ENCODE assay signal across 30 cellular contexts in the genomic region with DNA sequence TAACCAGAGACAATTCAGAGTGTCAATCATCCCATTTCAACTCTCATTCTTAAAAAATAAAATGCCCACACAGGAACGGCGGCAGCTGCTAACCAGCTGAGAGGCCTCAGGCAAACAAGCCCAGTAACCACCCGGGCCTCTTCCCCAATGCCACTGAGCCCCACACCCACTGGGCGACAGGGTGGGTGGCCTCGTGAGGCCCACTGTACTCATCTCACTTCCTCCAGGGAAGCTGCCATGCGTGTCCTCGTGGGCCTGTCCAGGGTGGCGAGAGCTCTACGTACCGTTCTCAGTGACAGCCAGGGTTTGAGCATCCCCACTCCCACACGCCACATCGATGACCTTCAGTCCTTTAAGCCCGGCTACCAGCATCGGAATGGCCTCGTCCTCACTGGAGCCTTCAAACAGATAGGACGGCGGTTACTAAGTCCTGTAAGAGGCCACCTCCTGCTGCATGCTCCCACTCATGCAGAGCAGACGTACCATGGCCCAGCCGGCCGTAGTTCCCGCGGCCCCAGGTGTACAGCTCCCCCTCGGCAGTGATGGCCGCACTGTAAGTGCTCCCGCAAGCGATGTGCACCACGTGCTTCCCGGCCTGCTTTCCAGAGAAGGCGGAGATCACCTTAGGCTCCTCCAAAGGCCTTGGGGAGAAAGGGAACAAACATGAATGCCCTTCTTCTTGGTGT.
"Had no signal": no experiment of that assay in that cellular context is flagged by ENCODE, and none has a peak within 500 bp of the region (broad histone marks: within the 10 kb centered on the region; RNA-seq: fewer than 3 reads in every experiment).

No MANE protein-coding gene starts in this region.

- H3K4me3 ChIP-seq: ascending aorta, cardiac muscle cell, colonic mucosa, gastrocnemius medialis, hepatocyte, neural progenitor cell, uterus had no signal

- H3K79me2 ChIP-seq: hepatocyte had no signal

- H3K9me3 Mint-ChIP-seq: activated naive CD4-positive, alpha-beta T cell treated with anti-CD3 and anti-CD28 coated beads, Interleukin-2, amount 10 ng/mL, durations not matched to agents 7 days and 5 days; activated naive CD8-positive, alpha-beta T cell treated with anti-CD3 and anti-CD28 coated beads, Interleukin-2, amount 10 ng/mL, durations not matched to agents 7 days and 5 days; activated T-helper 1 cell treated with anti-CD3 and anti-CD28 coated beads, Interleukin-12 subunit alpha, Interleukin-12 subunit beta, Interleukin-2, Interleukin-4 antibody, amounts not matched to agents 30 ng/mL and 10 ng/mL and 1 ng/mL, durations not matched to agents 14 hours and 24 hours and 36 hours; brain; mesothelial cell of epicardium; natural killer cell; neural progenitor cell; stimulated activated naive CD8-positive, alpha-beta T cell treated with anti-CD3 and anti-CD28 coated beads, Interleukin-15, Interleukin-2, amounts not matched to agents 100 ng/mL and 50 ng/mL, for 24 hours; T-helper 2 cell treated with Interferon-gamma antibody and Interleukin-4, amounts not matched to agents 5 μg/mL and 100 μg/mL, for 36 hours; type B pancreatic cell had no signal

- H3K36me3 ChIP-seq: neural progenitor cell, uterus had no signal

- DNase-seq: activated CD4-positive, alpha-beta T cell treated with anti-CD3 and anti-CD28 coated beads for 48 hours; activated CD4-positive, alpha-beta T cell treated with anti-CD3 and anti-CD28 coated beads, Interleukin-2, amount 50 U/mL, for 48 hours; activated CD8-positive, alpha-beta memory T cell treated with anti-CD3 and anti-CD28 coated beads for 24 hours; activated gamma-delta T cell; activated naive CD4-positive, alpha-beta T cell treated with anti-CD3 and anti-CD28 coated beads, Interleukin-2, amount 10 ng/mL, durations not matched to agents 7 days and 5 days; activated naive CD8-positive, alpha-beta T cell treated with anti-CD3 and anti-CD28 coated beads, Interleukin-2, amount 10 ng/mL, durations not matched to agents 7 days and 5 days; activated T-cell treated with anti-CD3 and anti-CD28 coated beads, Interleukin-2, amount 50 U/mL, for 1 hour; cerebellar nuclear complex; colonic mucosa; effector CD8-positive, alpha-beta T cell; gastrocnemius medialis; left cardiac atrium; mammary epithelial cell; natural killer cell; right cardiac atrium; stimulated activated CD4-positive, alpha-beta T cell treated with anti-CD3 and anti-CD28 coated beads, Interleukin-2, amount 100 ng/mL, for 48 hours; T-helper 1 cell; uterus had no signal

- H3K9me3 ChIP-seq: ascending aorta, colonic mucosa, gastrocnemius medialis, uterus had no signal

- H3K27me3 ChIP-seq: ascending aorta, cardiac muscle cell, colonic mucosa, gastrocnemius medialis, hepatocyte, neural progenitor cell, uterus had no signal

- H3K4me1 Mint-ChIP-seq: neural progenitor cell had no signal

- H2AFZ ChIP-seq: hepatocyte, neural progenitor cell had no signal

- H3K27ac ChIP-seq: ascending aorta, cardiac muscle cell, colonic mucosa, gastrocnemius medialis, hepatocyte, neural progenitor cell, uterus, VCaP had no signal

- H3K4me3 Mint-ChIP-seq: activated naive CD4-positive, alpha-beta T cell treated with anti-CD3 and anti-CD28 coated beads, Interleukin-2, amount 10 ng/mL, durations not matched to agents 7 days and 5 days; activated naive CD8-positive, alpha-beta T cell treated with anti-CD3 and anti-CD28 coated beads, Interleukin-2, amount 10 ng/mL, durations not matched to agents 7 days and 5 days; activated T-helper 1 cell treated with anti-CD3 and anti-CD28 coated beads, Interleukin-12 subunit alpha, Interleukin-12 subunit beta, Interleukin-2, Interleukin-4 antibody, amounts not matched to agents 30 ng/mL and 10 ng/mL and 1 ng/mL, durations not matched to agents 14 hours and 24 hours and 36 hours; brain; mesothelial cell of epicardium; natural killer cell; neural progenitor cell; stimulated activated naive CD8-positive, alpha-beta T cell treated with anti-CD3 and anti-CD28 coated beads, Interleukin-15, Interleukin-2, amounts not matched to agents 100 ng/mL and 50 ng/mL, for 24 hours; T-helper 2 cell treated with Interferon-gamma antibody and Interleukin-4, amounts not matched to agents 5 μg/mL and 100 μg/mL, for 36 hours; type B pancreatic cell had no signal

- ATAC-seq: activated CD4-positive, CD25-positive, alpha-beta regulatory T cell treated with anti-CD3 and anti-CD28 coated beads, Interleukin-2, amount 50 U/mL, for 24 hours; gastrocnemius medialis; left cardiac atrium; natural killer cell; right cardiac atrium had no signal

- H3K4me2 ChIP-seq: hepatocyte, neural progenitor cell had no signal

- H3K4me1 ChIP-seq: ascending aorta, colonic mucosa, neural progenitor cell, uterus had no signal

- H3K27me3 Mint-ChIP-seq: activated naive CD4-positive, alpha-beta T cell treated with anti-CD3 and anti-CD28 coated beads, Interleukin-2, amount 10 ng/mL, durations not matched to agents 7 days and 5 days; activated naive CD8-positive, alpha-beta T cell treated with anti-CD3 and anti-CD28 coated beads, Interleukin-2, amount 10 ng/mL, durations not matched to agents 7 days and 5 days; stimulated activated naive CD8-positive, alpha-beta T cell treated with anti-CD3 and anti-CD28 coated beads, Interleukin-15, Interleukin-2, amounts not matched to agents 100 ng/mL and 50 ng/mL, for 24 hours; type B pancreatic cell had no signal

- H3K9ac ChIP-seq: neural progenitor cell had no signal

- H3K27ac Mint-ChIP-seq: activated naive CD4-positive, alpha-beta T cell treated with anti-CD3 and anti-CD28 coated beads, Interleukin-2, amount 10 ng/mL, durations not matched to agents 7 days and 5 days; activated naive CD8-positive, alpha-beta T cell treated with anti-CD3 and anti-CD28 coated beads, Interleukin-2, amount 10 ng/mL, durations not matched to agents 7 days and 5 days; activated T-helper 1 cell treated with anti-CD3 and anti-CD28 coated beads, Interleukin-12 subunit alpha, Interleukin-12 subunit beta, Interleukin-2, Interleukin-4 antibody, amounts not matched to agents 30 ng/mL and 10 ng/mL and 1 ng/mL, durations not matched to agents 14 hours and 24 hours and 36 hours; brain; mesothelial cell of epicardium; natural killer cell; neural progenitor cell; stimulated activated naive CD8-positive, alpha-beta T cell treated with anti-CD3 and anti-CD28 coated beads, Interleukin-15, Interleukin-2, amounts not matched to agents 100 ng/mL and 50 ng/mL, for 24 hours; T-helper 2 cell treated with Interferon-gamma antibody and Interleukin-4, amounts not matched to agents 5 μg/mL and 100 μg/mL, for 36 hours; type B pancreatic cell had no signal
